9 cellular contexts compared by ENCODE assay signal in the genomic region with DNA sequence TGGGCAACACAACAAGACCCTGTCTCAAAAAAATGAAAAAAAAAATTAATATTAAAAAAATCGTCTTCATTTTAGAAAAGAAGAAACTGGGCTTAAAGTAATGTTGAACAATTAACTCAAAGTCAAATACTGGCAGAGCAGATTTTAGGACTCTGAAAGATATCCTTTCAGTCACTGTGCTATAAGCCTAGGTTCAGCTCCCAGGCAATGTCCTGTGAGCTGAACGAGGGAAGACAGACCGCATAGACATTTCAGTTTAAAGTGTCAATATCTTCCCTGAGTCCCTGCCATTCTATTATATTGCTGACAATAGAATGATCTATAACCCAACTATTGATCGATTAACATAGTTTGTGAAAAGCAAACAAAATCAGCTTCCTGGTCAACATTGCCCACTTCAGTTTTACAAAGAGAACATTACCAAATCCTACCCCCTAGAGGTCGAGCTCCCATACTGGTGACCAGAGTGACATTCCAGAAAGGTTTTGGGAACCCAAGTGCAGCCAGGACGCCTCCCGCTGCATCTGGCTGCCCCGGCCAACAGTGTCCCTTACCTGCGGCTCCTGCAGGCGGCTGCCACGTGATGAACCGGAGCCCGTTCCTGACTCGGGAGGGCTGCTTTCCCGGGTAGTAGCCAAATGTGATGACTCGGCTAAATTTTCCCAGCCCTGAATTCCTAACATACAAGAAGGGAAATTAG. TPM values are rescaled to one million over a fixed set of nuclear protein-coding genes. Genes with fewer than 3 reads are reported as not detected.
DNase-seq lines count a peak whose midpoint lies in the region; ATAC-seq, FAIRE-seq and TF ChIP-seq lines count a peak whose summit lies in the region.
"Had no signal": no experiment of that assay in that cellular context is flagged by ENCODE, and none has a peak within 500 bp of the region (broad histone marks: within the 10 kb centered on the region; RNA-seq: fewer than 3 reads in every experiment).

No MANE protein-coding gene starts in this region.

- peak overlapping the region; percentile 15 for H3K4me2 ChIP-seq in SU-DHL-6 (ENCODE audit: low read depth, low read length, poor library complexity, severe bottlenecking)

- TF ChIP-seq CTCF in SU-DHL-6 (IDR thresholded peaks at IDR 0.05; ENCODE audit: insufficient read depth, low read length, poor library complexity, severe bottlenecking) (no peak), prostate gland (IDR thresholded peaks at IDR 0.05) (peak in 1 of 4 experiments; percentile 8)

- H2AFZ ChIP-seq in SU-DHL-6 (ENCODE audit: low read depth, low read length, severe bottlenecking), result no peak overlapping the region

- H4K20me1 ChIP-seq in SU-DHL-6 (ENCODE audit: low read depth, low read length), result no peaks in the 10 kb centered on the region

- peaks cover 6% of the 10 kb centered on the region for H3K27me3 Mint-ChIP-seq in activated CD4-positive, alpha-beta T cell treated with anti-CD3 and anti-CD28 coated beads, Interleukin-2, amount 10 ng/mL, durations not matched to agents 7 days and 5 days
- H3K27me3 Mint-ChIP-seq: activated naive CD4-positive, alpha-beta T cell treated with anti-CD3 and anti-CD28 coated beads, Interleukin-2, amount 50 U/mL, for 24 hours had no signal

- H3K36me3 ChIP-seq in SU-DHL-6 (ENCODE audit: low read length) (no peaks in the 10 kb centered on the region), prostate gland (no peaks in the 10 kb centered on the region)

- no peak overlapping the region for H3K4me3 Mint-ChIP-seq in activated CD4-positive, alpha-beta T cell treated with anti-CD3 and anti-CD28 coated beads, Interleukin-2, amount 10 ng/mL, durations not matched to agents 7 days and 5 days
- H3K4me3 Mint-ChIP-seq: activated naive CD4-positive, alpha-beta T cell treated with anti-CD3 and anti-CD28 coated beads, Interleukin-2, amount 50 U/mL, for 24 hours had no signal

- H3K9ac ChIP-seq in SU-DHL-6 (ENCODE audit: low read length), result no peak overlapping the region

- H3K9me3 ChIP-seq in SU-DHL-6 (ENCODE audit: insufficient read depth, low read length) (no peaks in the 10 kb centered on the region), prostate gland (no peaks in the 10 kb centered on the region)

- WGBS in prostate gland, result 16% methylated on average over 16 of the region's 16 CpGs

- no peaks in the 10 kb centered on the region for H3K27me3 ChIP-seq in SU-DHL-6 (ENCODE audit: low read length)
- no peaks in the 10 kb centered on the region for H3K27me3 ChIP-seq in prostate gland (replicated peaks; ENCODE audit: insufficient read depth)

- POLR2A ChIA-PET in activated CD4-positive, alpha-beta T cell treated with anti-CD3 and anti-CD28 coated beads, Interleukin-2, amount 10 ng/mL, durations not matched to agents 7 days and 5 days (lab: Charles Lee), result no interaction called here

- H3K4me1 ChIP-seq in prostate gland (replicated peaks), result no peaks in the 10 kb centered on the region

- H3K9me2 ChIP-seq in SU-DHL-6 (replicated peaks; ENCODE audit: insufficient read depth, low read length), result no peaks in the 10 kb centered on the region

- H3K4me1 Mint-ChIP-seq in activated CD4-positive, alpha-beta T cell treated with anti-CD3 and anti-CD28 coated beads, Interleukin-2, amount 10 ng/mL, durations not matched to agents 7 days and 5 days, result no peaks in the 10 kb centered on the region
- H3K4me1 Mint-ChIP-seq: activated naive CD4-positive, alpha-beta T cell treated with anti-CD3 and anti-CD28 coated beads, Interleukin-2, amount 50 U/mL, for 24 hours had no signal

- H3K9me3 Mint-ChIP-seq in activated CD4-positive, alpha-beta T cell treated with anti-CD3 and anti-CD28 coated beads, Interleukin-2, amount 10 ng/mL, durations not matched to agents 7 days and 5 days, result no peaks in the 10 kb centered on the region
- H3K9me3 Mint-ChIP-seq: activated naive CD4-positive, alpha-beta T cell treated with anti-CD3 and anti-CD28 coated beads, Interleukin-2, amount 50 U/mL, for 24 hours had no signal

- H3K36me3 Mint-ChIP-seq in activated CD4-positive, alpha-beta T cell treated with anti-CD3 and anti-CD28 coated beads, Interleukin-2, amount 10 ng/mL, durations not matched to agents 7 days and 5 days (ENCODE audit: low read depth), result no peaks in the 10 kb centered on the region
- H3K36me3 Mint-ChIP-seq: activated naive CD4-positive, alpha-beta T cell treated with anti-CD3 and anti-CD28 coated beads, Interleukin-2, amount 50 U/mL, for 24 hours had no signal

- H3F3A ChIP-seq in SU-DHL-6 (ENCODE audit: insufficient read depth), result no peaks in the 10 kb centered on the region

- no peak for TF ChIP-seq POLR2A in prostate gland (IDR thresholded peaks at IDR 0.05)
- TF ChIP-seq POLR2A in GM12892 (IDR thresholded peaks at IDR 0.05; ENCODE audit: low read depth, low read length), result no peak

- no peaks in the 10 kb centered on the region for H3K79me2 ChIP-seq in SU-DHL-6 (ENCODE audit: insufficient read depth, low read length)

- ATAC-seq in Right ventricle myocardium inferior, result peak; percentile 46
- peak; percentile 27 to 45 for ATAC-seq in left cardiac atrium

- H3K4me3 ChIP-seq in SU-DHL-6 (ENCODE audit: insufficient read depth, low read length, poor library complexity, severe bottlenecking) (no peak overlapping the region), prostate gland (peak overlapping the region; percentile 7 to 23)

- peak; percentile 79 for DNase-seq in Right ventricle myocardium inferior (ENCODE audit: missing footprints)
- no peak for DNase-seq in cardiac septum (ENCODE audit: low spot score)
- DNase-seq in left cardiac atrium, result peak; percentile 39
- DNase-seq in prostate gland (ENCODE audit: low spot score), result peak; percentile 23
- no peak for DNase-seq in GM12892 (ENCODE audit: insufficient read length)
- no peak for DNase-seq in activated CD4-positive, alpha-beta T cell treated with anti-CD3 and anti-CD28 coated beads, Interleukin-2, amount 10 ng/mL, durations not matched to agents 7 days and 5 days
- DNase-seq in stimulated activated CD4-positive, alpha-beta T cell treated with anti-CD3 and anti-CD28 coated beads, Interleukin-2, amount 100 ng/mL, for 48 hours, result no peak

- H3K27ac ChIP-seq in SU-DHL-6 (ENCODE audit: low read depth, low read length) (no peak overlapping the region), prostate gland (no peak overlapping the region)

- H3K27ac Mint-ChIP-seq in activated CD4-positive, alpha-beta T cell treated with anti-CD3 and anti-CD28 coated beads, Interleukin-2, amount 10 ng/mL, durations not matched to agents 7 days and 5 days, result no peak overlapping the region
- H3K27ac Mint-ChIP-seq: activated naive CD4-positive, alpha-beta T cell treated with anti-CD3 and anti-CD28 coated beads, Interleukin-2, amount 50 U/mL, for 24 hours had no signal

- no peak for FAIRE-seq in GM12892 (lab: Jason Lieb, UNC)

- CTCF ChIA-PET in activated CD4-positive, alpha-beta T cell treated with anti-CD3 and anti-CD28 coated beads, Interleukin-2, amount 10 ng/mL, durations not matched to agents 7 days and 5 days (lab: Charles Lee), result no interaction called here

- intact Hi-C loops in Right ventricle myocardium inferior (cut with DNase I), result no loop called here
- intact Hi-C loops in cardiac septum (cut with DNase I), result no loop called here
- intact Hi-C loops in left cardiac atrium (cut with DNase I), result no loop called here
- intact Hi-C loops in prostate gland (cut with DNase I), result loop anchor here (5.0 kb wide), 2 partner anchors 58 to 233 kb away; partner anchors contain the start of gene ME2

RNA-seq across cellular contexts. Expression of gene MRO, which starts 0.6 kb away (rescaled TPM):
- 4.6 TPM for total RNA-seq in Right ventricle myocardium inferior
- total RNA-seq in cardiac septum, result 1.4 TPM
- 1 to 10 TPM; 3.4 to 5.1 TPM for total RNA-seq in left cardiac atrium
- total RNA-seq in prostate gland, result 10 to 100 TPM in 1 of 2 donors, under 1 TPM in 1; 0.23 to 64.8 TPM
- not detected for polyA plus RNA-seq in GM12892 (2012; ENCODE audit: missing spikeins)
- not detected for total RNA-seq in activated CD4-positive, alpha-beta T cell treated with anti-CD3 and anti-CD28 coated beads, Interleukin-2, amount 10 ng/mL, durations not matched to agents 7 days and 5 days

RNA-seq across cellular contexts. Expression of gene ME2, which starts 59.7 kb away (rescaled TPM):
- total RNA-seq in Right ventricle myocardium inferior, result 88.2 TPM
- 63.8 TPM for total RNA-seq in cardiac septum
- 10 to 100 TPM; 77.3 to 88.1 TPM for total RNA-seq in left cardiac atrium
- total RNA-seq in prostate gland, result 10 to 100 TPM; 38.3 to 59.4 TPM
- polyA plus RNA-seq in GM12892 (2012; ENCODE audit: missing spikeins), result 83.7 TPM
- 10 to 100 TPM; 84.1 to 98.5 TPM for total RNA-seq in activated CD4-positive, alpha-beta T cell treated with anti-CD3 and anti-CD28 coated beads, Interleukin-2, amount 10 ng/mL, durations not matched to agents 7 days and 5 days

Comparison
In these comparisons a context has a peak if more than half of its experiments do, and no peak if none do; other contexts are left out.
1. DNase-seq: peak in Right ventricle myocardium inferior (single experiment), left cardiac atrium (single experiment) and prostate gland (single experiment); none in cardiac septum (single experiment), GM12892 (single experiment), activated CD4-positive, alpha-beta T cell treated with anti-CD3 and anti-CD28 coated beads, Interleukin-2, amount 10 ng/mL, durations not matched to agents 7 days and 5 days (single experiment) and stimulated activated CD4-positive, alpha-beta T cell treated with anti-CD3 and anti-CD28 coated beads, Interleukin-2, amount 100 ng/mL, for 48 hours (0 of 2).